Comparison of ENCODE assay signal across 16 cellular contexts in genomic region chr2:15633043-15633970, GRCh38. TPM values are rescaled to one million over a fixed set of nuclear protein-coding genes. Genes with fewer than 3 reads are reported as not detected.
A peak's percentile ranks its signal among the peaks of the same experiment; 100 is the strongest.
DNase-seq lines count a peak whose midpoint lies in the region; ATAC-seq and TF ChIP-seq lines count a peak whose summit lies in the region.
"Had no signal": no experiment of that assay in that cellular context is flagged by ENCODE, and none has a peak within 500 bp of the region (broad histone marks: within the 10 kb centered on the region; RNA-seq: fewer than 3 reads in every experiment).

No MANE protein-coding gene starts in this region.

- no peak overlapping the region for H3K9ac ChIP-seq in SK-N-MC (ENCODE audit: insufficient read length)
- H3K9ac ChIP-seq: BLaER1 treated with 17β-estradiol and CSF1 and Interleukin-3, amounts not matched to agents 10 nM and 100 nM had no signal

- H3K9me3 Mint-ChIP-seq in activated naive CD4-positive, alpha-beta T cell treated with anti-CD3 and anti-CD28 coated beads, Interleukin-2, amount 50 U/mL, for 24 hours: no peaks in the 10 kb centered on the region
- H3K9me3 Mint-ChIP-seq in naive thymus-derived CD4-positive, alpha-beta T cell: no peaks in the 10 kb centered on the region
- no peaks in the 10 kb centered on the region for H3K9me3 Mint-ChIP-seq in CD8-positive, alpha-beta memory T cell

- TF ChIP-seq CTCF in ascending aorta (IDR thresholded peaks at IDR 0.05): no peak

- H3K36me3 Mint-ChIP-seq in activated naive CD4-positive, alpha-beta T cell treated with anti-CD3 and anti-CD28 coated beads, Interleukin-2, amount 50 U/mL, for 24 hours: peaks cover 9% of the 10 kb centered on the region
- peaks cover 5 to 37% (median 16%) of the 10 kb centered on the region in 5 donors for H3K36me3 Mint-ChIP-seq in naive thymus-derived CD4-positive, alpha-beta T cell
- peaks cover 0 to 74% (median 15%) of the 10 kb centered on the region in 3 donors for H3K36me3 Mint-ChIP-seq in CD8-positive, alpha-beta memory T cell

- CTCF ChIA-PET in naive thymus-derived CD4-positive, alpha-beta T cell (lab: Charles Lee): interaction anchor here (0.8 kb wide), 1 partner anchor 976 kb away, joined by 3 read pairs; no protein-coding TSS in a partner anchor
- CTCF ChIA-PET in CD8-positive, alpha-beta memory T cell (lab: Charles Lee): no interaction called here

- peaks cover 69% of the 10 kb centered on the region for H3K36me3 ChIP-seq in SK-N-MC (ENCODE audit: insufficient read depth, low read length)
- peaks cover 33 to 49% of the 10 kb centered on the region in 2 donors for H3K36me3 ChIP-seq in ascending aorta
- peaks cover 0 to 65% (median 20%) of the 10 kb centered on the region in 3 experiments for H3K36me3 ChIP-seq in naive thymus-derived CD4-positive, alpha-beta T cell (ENCODE audit: control insufficient read depth in 2 of 3, insufficient read depth in 3 of 3, low read length in 3 of 3)
- peaks cover 25% of the 10 kb centered on the region for H3K36me3 ChIP-seq in CD8-positive, alpha-beta memory T cell (ENCODE audit: insufficient read depth, low read length)

- H3K27me3 ChIP-seq in ascending aorta: no peaks in the 10 kb centered on the region
- no peaks in the 10 kb centered on the region for H3K27me3 ChIP-seq in naive thymus-derived CD4-positive, alpha-beta T cell (ENCODE audit: control insufficient read depth in 2 of 2, insufficient read depth in 2 of 2, low read length in 2 of 2)
- no peaks in the 10 kb centered on the region for H3K27me3 ChIP-seq in CD8-positive, alpha-beta memory T cell (ENCODE audit: insufficient read depth, low read length, poor library complexity, severe bottlenecking)
- H3K27me3 ChIP-seq: BLaER1 treated with 17β-estradiol and CSF1 and Interleukin-3, amounts not matched to agents 10 nM and 100 nM had no signal

- peak overlapping the region; percentile 18 for H3K27ac Mint-ChIP-seq in activated naive CD4-positive, alpha-beta T cell treated with anti-CD3 and anti-CD28 coated beads, Interleukin-2, amount 50 U/mL, for 24 hours
- H3K27ac Mint-ChIP-seq in naive thymus-derived CD4-positive, alpha-beta T cell: peak overlapping the region in 6 of 9 donors; percentile 16 to 61 (median 52)
- peak overlapping the region in 2 of 8 donors; percentile 38 to 78 for H3K27ac Mint-ChIP-seq in CD8-positive, alpha-beta memory T cell

- no peak for ATAC-seq in naive thymus-derived CD4-positive, alpha-beta T cell
- ATAC-seq: K562 had no signal

- peak overlapping the region; percentile 29 for H3K27ac ChIP-seq in SK-N-MC
- H3K27ac ChIP-seq in ascending aorta: peak overlapping the region; percentile 28 to 30
- H3K27ac ChIP-seq in naive thymus-derived CD4-positive, alpha-beta T cell (ENCODE audit: low read depth, low read length): no peak overlapping the region
- no peak overlapping the region for H3K27ac ChIP-seq in CD8-positive, alpha-beta memory T cell (ENCODE audit: low read depth, low read length)
- H3K27ac ChIP-seq: BLaER1 treated with 17β-estradiol and CSF1 and Interleukin-3, amounts not matched to agents 10 nM and 100 nM had no signal

- no peak overlapping the region for H3K4me3 Mint-ChIP-seq in activated naive CD4-positive, alpha-beta T cell treated with anti-CD3 and anti-CD28 coated beads, Interleukin-2, amount 50 U/mL, for 24 hours
- H3K4me3 Mint-ChIP-seq in naive thymus-derived CD4-positive, alpha-beta T cell: no peak overlapping the region
- H3K4me3 Mint-ChIP-seq in CD8-positive, alpha-beta memory T cell: no peak overlapping the region

- no peak overlapping the region for H3K4me3 ChIP-seq in SK-N-MC
- no peak overlapping the region for H3K4me3 ChIP-seq in ascending aorta
- no peak overlapping the region for H3K4me3 ChIP-seq in naive thymus-derived CD4-positive, alpha-beta T cell (ENCODE audit: low read length)
- H3K4me3 ChIP-seq in CD8-positive, alpha-beta memory T cell (ENCODE audit: low read length): no peak overlapping the region
- H3K4me3 ChIP-seq: BLaER1 treated with 17β-estradiol and CSF1 and Interleukin-3, amounts not matched to agents 10 nM and 100 nM; K562 had no signal

- H3K27me3 Mint-ChIP-seq in activated naive CD4-positive, alpha-beta T cell treated with anti-CD3 and anti-CD28 coated beads, Interleukin-2, amount 50 U/mL, for 24 hours: no peaks in the 10 kb centered on the region
- H3K27me3 Mint-ChIP-seq in naive thymus-derived CD4-positive, alpha-beta T cell: no peaks in the 10 kb centered on the region
- no peaks in the 10 kb centered on the region for H3K27me3 Mint-ChIP-seq in CD8-positive, alpha-beta memory T cell

- H3K4me1 ChIP-seq in ascending aorta: peaks cover 0 to 24% of the 10 kb centered on the region in 2 donors
- no peaks in the 10 kb centered on the region for H3K4me1 ChIP-seq in naive thymus-derived CD4-positive, alpha-beta T cell (ENCODE audit: control insufficient read depth in 2 of 2, insufficient read depth in 2 of 2, low read length in 2 of 2)
- no peaks in the 10 kb centered on the region for H3K4me1 ChIP-seq in CD8-positive, alpha-beta memory T cell (ENCODE audit: insufficient read depth, low read length)
- H3K4me1 ChIP-seq: BLaER1 treated with 17β-estradiol and CSF1 and Interleukin-3, amounts not matched to agents 10 nM and 100 nM had no signal

- DNase-seq in activated naive CD4-positive, alpha-beta T cell (lab: John Stamatoyannopoulos, UW): no peak
- DNase-seq in SK-N-MC (ENCODE audit: low read depth, low spot score) (no peak), ascending aorta (ENCODE audit: low spot score in 2 of 2) (no peak), NCI-H2107 treated with DMSO at 0.1 percent for 48 hours (lab: John Stamatoyannopoulos, UW; ENCODE audit: unreplicated experiment) (no peak)
- no peak for DNase-seq in naive thymus-derived CD4-positive, alpha-beta T cell
- DNase-seq in effector CD4-positive, alpha-beta T cell: no peak
- no peak for DNase-seq in CD8-positive, alpha-beta memory T cell
- DNase-seq: NCI-H1105 treated with DMSO at 0.1 percent for 48 hours, NCI-H1694, NCI-H2081 treated with DMSO at 0.1 percent for 48 hours, NCI-H510A treated with DMSO at 0.1 percent for 48 hours, NCI-H774, SHP77 treated with DMSO at 0.1 percent for 48 hours had no signal

- POLR2A ChIA-PET in naive thymus-derived CD4-positive, alpha-beta T cell (lab: Charles Lee): no interaction called here
- POLR2A ChIA-PET in CD8-positive, alpha-beta memory T cell (lab: Charles Lee): no interaction called here

- H3K9me3 ChIP-seq in SK-N-MC (ENCODE audit: low read depth, low read length) (no peaks in the 10 kb centered on the region), ascending aorta (no peaks in the 10 kb centered on the region)
- no peaks in the 10 kb centered on the region for H3K9me3 ChIP-seq in naive thymus-derived CD4-positive, alpha-beta T cell (ENCODE audit: control insufficient read depth in 2 of 3, low read length in 3 of 3)
- no peaks in the 10 kb centered on the region for H3K9me3 ChIP-seq in CD8-positive, alpha-beta memory T cell (ENCODE audit: low read length)
- H3K9me3 ChIP-seq: BLaER1 treated with 17β-estradiol and CSF1 and Interleukin-3, amounts not matched to agents 10 nM and 100 nM had no signal

- peaks cover 5% of the 10 kb centered on the region for H3K4me1 Mint-ChIP-seq in activated naive CD4-positive, alpha-beta T cell treated with anti-CD3 and anti-CD28 coated beads, Interleukin-2, amount 50 U/mL, for 24 hours
- peaks cover 0 to 7% (median 0%) of the 10 kb centered on the region in 7 donors for H3K4me1 Mint-ChIP-seq in naive thymus-derived CD4-positive, alpha-beta T cell
- peaks cover 0 to 9% (median 2%) of the 10 kb centered on the region in 3 donors for H3K4me1 Mint-ChIP-seq in CD8-positive, alpha-beta memory T cell

- intact Hi-C loops in ascending aorta (cut with DNase I): no loop called here
- intact Hi-C loops in naive thymus-derived CD4-positive, alpha-beta T cell (cut with micrococcal nuclease): loop anchor here (10.0 kb wide), 2 partner anchors 301 to 861 kb away; no protein-coding TSS in a partner anchor

RNA-seq across cellular contexts. Expression of gene DDX1, which starts 41.6 kb away (rescaled TPM):
- 21.5 TPM for total RNA-seq in ascending aorta
- 10 to 100 TPM; 30.2 to 73.8 (median 55.3) TPM for total RNA-seq in naive thymus-derived CD4-positive, alpha-beta T cell
- polyA plus RNA-seq in naive thymus-derived CD4-positive, alpha-beta T cell: 10 to 100 TPM; 63.1 to 75.7 TPM
- total RNA-seq in CD8-positive, alpha-beta memory T cell: 100 to 1,000 TPM; 132 to 137 TPM
- polyA plus RNA-seq in CD8-positive, alpha-beta memory T cell: 54.1 TPM

Comparison
In these comparisons a context has a peak if more than half of its experiments do, and no peak if none do; other contexts are left out.
1. H3K27ac ChIP-seq: peak in SK-N-MC (single experiment) and ascending aorta (2 of 2); none in naive thymus-derived CD4-positive, alpha-beta T cell (single experiment) and CD8-positive, alpha-beta memory T cell (single experiment).